In the genomic region with DNA sequence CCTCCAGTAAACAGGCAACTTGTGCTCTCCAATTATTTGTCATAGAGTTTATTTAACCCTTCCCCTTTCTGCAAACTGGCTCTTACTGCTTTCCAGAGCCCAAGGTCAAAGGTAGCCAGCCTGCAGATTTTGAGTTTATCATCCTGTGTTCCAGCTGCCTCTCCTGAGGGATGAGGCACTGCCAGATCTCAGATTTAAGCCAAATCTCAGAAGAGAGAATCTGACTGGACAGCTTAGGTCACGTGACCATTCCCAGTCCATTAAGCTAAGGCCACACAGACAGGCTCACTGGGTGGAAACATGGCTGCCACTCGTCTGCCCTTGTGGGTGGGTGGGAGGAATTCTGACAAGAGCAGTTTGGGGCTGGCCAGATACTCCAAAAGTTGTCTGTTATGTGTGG, we compare ENCODE assay signal across 1 cellular context.
TF ChIP-seq lines count a peak whose summit lies in the region.

No MANE protein-coding gene starts in this region.

TF ChIP-seq in HEK293T, 16 proteins besides CTCF, POLR2A, EP300 and RAD21 (continued from another document):
- TF ChIP-seq, protein P1, sequence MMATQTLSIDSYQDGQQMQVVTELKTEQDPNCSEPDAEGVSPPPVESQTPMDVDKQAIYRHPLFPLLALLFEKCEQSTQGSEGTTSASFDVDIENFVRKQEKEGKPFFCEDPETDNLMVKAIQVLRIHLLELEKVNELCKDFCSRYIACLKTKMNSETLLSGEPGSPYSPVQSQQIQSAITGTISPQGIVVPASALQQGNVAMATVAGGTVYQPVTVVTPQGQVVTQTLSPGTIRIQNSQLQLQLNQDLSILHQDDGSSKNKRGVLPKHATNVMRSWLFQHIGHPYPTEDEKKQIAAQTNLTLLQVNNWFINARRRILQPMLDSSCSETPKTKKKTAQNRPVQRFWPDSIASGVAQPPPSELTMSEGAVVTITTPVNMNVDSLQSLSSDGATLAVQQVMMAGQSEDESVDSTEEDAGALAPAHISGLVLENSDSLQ (IDR thresholded peaks at IDR 0.05), result no peak
- TF ChIP-seq ELF4 (IDR thresholded peaks at IDR 0.05) (no peak), BHLHE40 (IDR thresholded peaks at IDR 0.05; ENCODE audit: borderline replicate concordance) (no peak)
